In genomic region chr19:7098096-7098495, GRCh38 we compare ENCODE assay signal across 1 cellular context.
TF ChIP-seq lines count a peak whose summit lies in the region.

No MANE protein-coding gene starts in this region.

TF ChIP-seq in HepG2, 621 proteins besides CTCF, POLR2A, EP300 and RAD21:
- no peak for TF ChIP-seq TFDP2 (CRISPR knock-in tag; IDR thresholded peaks at IDR 0.05)
- TF ChIP-seq ZNF775 (CRISPR knock-in tag; IDR thresholded peaks at IDR 0.05; ENCODE audit: borderline replicate concordance) = no peak
- TF ChIP-seq ZNF557 (CRISPR knock-in tag; IDR thresholded peaks at IDR 0.05) = no peak
- no peak for TF ChIP-seq ZNF749 (CRISPR knock-in tag; IDR thresholded peaks at IDR 0.05; ENCODE audit: borderline replicate concordance)
- no peak for TF ChIP-seq ASH2L (IDR thresholded peaks at IDR 0.05; ENCODE audit: insufficient read length, low read depth, low read length)
- no peak for TF ChIP-seq TGIF2 (CRISPR knock-in tag; IDR thresholded peaks at IDR 0.05)
- no peak for TF ChIP-seq YEATS2 (CRISPR knock-in tag; IDR thresholded peaks at IDR 0.05; ENCODE audit: borderline replicate concordance)
- no peak for TF ChIP-seq HOXA3 (CRISPR knock-in tag; IDR thresholded peaks at IDR 0.05)
- no peak for TF ChIP-seq ZNF841 (CRISPR knock-in tag; IDR thresholded peaks at IDR 0.05; ENCODE audit: borderline replicate concordance)
- TF ChIP-seq ZKSCAN1 (IDR thresholded peaks at IDR 0.05; ENCODE audit: low read length) = no peak
- TF ChIP-seq ZNF431 (CRISPR knock-in tag; IDR thresholded peaks at IDR 0.05; ENCODE audit: borderline replicate concordance, low read depth) = no peak
- TF ChIP-seq ZFP62 (CRISPR knock-in tag; IDR thresholded peaks at IDR 0.05) = no peak
- no peak for TF ChIP-seq MLLT10 (CRISPR knock-in tag; IDR thresholded peaks at IDR 0.05)
- no peak for TF ChIP-seq ZNF44 (CRISPR knock-in tag; IDR thresholded peaks at IDR 0.05)
- TF ChIP-seq SRSF1 (optimal IDR thresholded peaks at IDR 0.05; ENCODE audit: low read depth, low read length) = no peak
- no peak for TF ChIP-seq RBFOX2 (IDR thresholded peaks at IDR 0.05; ENCODE audit: low read depth, low read length)
